Comparison of ENCODE assay signal across 17 cellular contexts in genomic region chr4:105951198-105951597, GRCh38. TPM values are rescaled to one million over a fixed set of nuclear protein-coding genes. Genes with fewer than 3 reads are reported as not detected.
DNase-seq lines count a peak whose midpoint lies in the region; ATAC-seq and TF ChIP-seq lines count a peak whose summit lies in the region.
"Had no signal": no experiment of that assay in that cellular context is flagged by ENCODE, and none has a peak within 500 bp of the region (broad histone marks: within the 10 kb centered on the region; RNA-seq: fewer than 3 reads in every experiment).

No MANE protein-coding gene starts in this region.

- no peak for TF ChIP-seq RAD21 in IMR-90 (IDR thresholded peaks at IDR 0.05; ENCODE audit: low read length)

- dilution Hi-C loops in IMR-90 (cut with HindIII; ENCODE audit: low sequenced_read_pairs, unreplicated experiment) (no loop called here), mammary epithelial cell (cut with HindIII; ENCODE audit: low sequenced_read_pairs) (no loop called here)

- TF ChIP-seq CTCF in BJ (IDR thresholded peaks at IDR 0.05; ENCODE audit: insufficient read depth, low read depth, low read length) (no peak), IMR-90 (conservative IDR thresholded peaks at IDR 0.05; ENCODE audit: low read depth, low read length) (no peak), mammary epithelial cell (conservative IDR thresholded peaks at IDR 0.05 in 1 of 2, IDR thresholded peaks at IDR 0.05 in 1 of 2; ENCODE audit: extremely low read depth in 1 of 2, insufficient read depth in 1 of 2, low read depth in 1 of 2, low read length in 2 of 2) (no peak), lower lobe of right lung (IDR thresholded peaks at IDR 0.05) (no peak)

- no peak overlapping the region for H4K5ac ChIP-seq in IMR-90 (ENCODE audit: low read depth, low read length)

- BruUV-seq in IMR-90 (replicated peaks; lab: Mats Ljungman, UMichigan) (no TSS peak), mammary epithelial cell (replicated peaks; lab: Mats Ljungman, UMichigan) (no TSS peak)

- no peaks in the 10 kb centered on the region for H3K79me1 ChIP-seq in IMR-90 (ENCODE audit: low read depth in 1 of 2, low read length in 2 of 2)

- no peak overlapping the region for H4K8ac ChIP-seq in IMR-90 (ENCODE audit: low read depth in 2 of 2, low read length in 2 of 2)

- no peak overlapping the region for H2BK20ac ChIP-seq in IMR-90 (ENCODE audit: low read depth, low read length)

- DNase-seq in BJ (ENCODE audit: low read depth) = peak; percentile 38
- peak; percentile 8 for DNase-seq in IMR-90
- DNase-seq in mammary epithelial cell = peak; percentile 45
- DNase-seq in lower lobe of right lung = no peak
- no peak for DNase-seq in NCI-H510A treated with DMSO at 0.1 percent for 48 hours (lab: John Stamatoyannopoulos, UW)
- no peak for DNase-seq in stimulated activated naive CD8-positive, alpha-beta T cell treated with anti-CD3 and anti-CD28 coated beads, Interleukin-15, amount 100 ng/mL, for 72 hours
- DNase-seq in cerebellar cortex (ENCODE audit: low spot score) = no peak
- DNase-seq in HK-2 (ENCODE audit: unreplicated experiment) = no peak
- DNase-seq: heart right ventricle; left cardiac atrium; naive B cell; NCI-H524; stimulated activated CD4-positive, alpha-beta T cell treated with anti-CD3 and anti-CD28 coated beads, Interleukin-2, amount 100 ng/mL, for 24 hours; SW 1271 had no signal

- H3K79me2 ChIP-seq in mammary epithelial cell (ENCODE audit: insufficient read depth, low read length) = no peaks in the 10 kb centered on the region

- no peak overlapping the region for H3K56ac ChIP-seq in IMR-90 (ENCODE audit: extremely low read depth, insufficient read depth, low read length)

- no peak for ATAC-seq in IMR-90 (ENCODE audit: low read depth)
- ATAC-seq in lower lobe of right lung = peak; percentile 30 to 77
- ATAC-seq in stimulated activated naive CD8-positive, alpha-beta T cell treated with anti-CD3 and anti-CD28 coated beads, Interleukin-15, amount 100 ng/mL, for 72 hours = no peak
- ATAC-seq: heart right ventricle, left cardiac atrium had no signal

- H3K27me3 ChIP-seq in BJ (ENCODE audit: control insufficient read depth, insufficient read depth, low read length) = no peaks in the 10 kb centered on the region
- 0 out of 2 replicates have a peak, but pooled peaks cover 4% of the 10 kb centered on the region for H3K27me3 ChIP-seq in IMR-90 (ENCODE audit: control insufficient read depth, insufficient read depth, low read length)
- peaks cover 3% of the 10 kb centered on the region for H3K27me3 ChIP-seq in mammary epithelial cell (ENCODE audit: insufficient read depth, low read length)
- no peaks in the 10 kb centered on the region for H3K27me3 ChIP-seq in lower lobe of right lung (ENCODE audit: low read depth)
- H3K27me3 ChIP-seq: cardiac muscle cell, heart right ventricle had no signal

- in situ Hi-C loops in IMR-90 (cut with MboI; ENCODE audit: low sequenced_read_pairs) = no loop called here
- in situ Hi-C loops in mammary epithelial cell (cut with MboI; ENCODE audit: low sequenced_read_pairs in 2 of 2) = no loop called here

- H3K4me3 ChIP-seq in BJ (ENCODE audit: low read depth, low read length) (no peak overlapping the region), IMR-90 (ENCODE audit: insufficient read depth, low read depth, low read length) (no peak overlapping the region), mammary epithelial cell (replicated peaks in 1 of 3; ENCODE audit: insufficient read depth in 1 of 3, low read depth in 2 of 3, low read length in 3 of 3) (no peak overlapping the region), lower lobe of right lung (no peak overlapping the region)
- H3K4me3 ChIP-seq: cardiac muscle cell, heart right ventricle had no signal

- no peak overlapping the region for H2BK15ac ChIP-seq in IMR-90 (ENCODE audit: low read depth, low read length)

- no peak overlapping the region for H2AK9ac ChIP-seq in IMR-90 (replicated peaks; ENCODE audit: low read depth, low read length, poor library complexity)

- H2BK120ac ChIP-seq in IMR-90 (ENCODE audit: low read depth, low read length) = no peak overlapping the region

- H3K27ac ChIP-seq in IMR-90 (ENCODE audit: insufficient read depth, low read length) (no peak overlapping the region), mammary epithelial cell (ENCODE audit: insufficient read depth, low read depth, low read length) (no peak overlapping the region), lower lobe of right lung (no peak overlapping the region)
- H3K27ac ChIP-seq: cardiac muscle cell, heart right ventricle had no signal

- peaks cover 0 to 5% of the 10 kb centered on the region in 2 donors for H3K9me3 Mint-ChIP-seq in stimulated activated naive CD8-positive, alpha-beta T cell treated with anti-CD3 and anti-CD28 coated beads, Interleukin-15, amount 100 ng/mL, for 72 hours

- H4K20me1 ChIP-seq in IMR-90 (ENCODE audit: insufficient read depth, low read length) (no peaks in the 10 kb centered on the region), mammary epithelial cell (ENCODE audit: insufficient read depth, low read length) (no peaks in the 10 kb centered on the region)

- H3K9me1 ChIP-seq in IMR-90 (ENCODE audit: insufficient read depth, low read length) = no peaks in the 10 kb centered on the region

- WGBS in IMR-90 (ENCODE audit: extremely low coverage in 2 of 2, insufficient read length in 1 of 2), 2 experiments = no CpG with 5 or more reads among the region's 3 CpGs
- 39% methylated on average over 3 of the region's 3 CpGs for WGBS in mammary epithelial cell (ENCODE audit: low coverage, missing lambda C conversion rate)

- H3K9me3 ChIP-seq in IMR-90 (ENCODE audit: control insufficient read depth, insufficient read depth, low read length) (no peaks in the 10 kb centered on the region), mammary epithelial cell (replicated peaks; ENCODE audit: insufficient read depth, low read length) (no peaks in the 10 kb centered on the region), lower lobe of right lung (no peaks in the 10 kb centered on the region)

- H3K18ac ChIP-seq in IMR-90 (ENCODE audit: low read depth, low read length) = no peak overlapping the region

- no peaks in the 10 kb centered on the region for H3K4me1 Mint-ChIP-seq in stimulated activated naive CD8-positive, alpha-beta T cell treated with anti-CD3 and anti-CD28 coated beads, Interleukin-15, amount 100 ng/mL, for 72 hours
- H3K4me1 Mint-ChIP-seq: naive B cell had no signal

- no peak overlapping the region for H2BK5ac ChIP-seq in IMR-90 (ENCODE audit: low read depth, low read length, poor library complexity, severe bottlenecking)

- H4K91ac ChIP-seq in IMR-90 (ENCODE audit: insufficient read depth, low read depth, low read length) = no peak overlapping the region

- H3K36me3 ChIP-seq in BJ (ENCODE audit: control insufficient read depth, insufficient read depth, low read length) = no peaks in the 10 kb centered on the region
- no peaks in the 10 kb centered on the region for H3K36me3 ChIP-seq in IMR-90 (ENCODE audit: control insufficient read depth, insufficient read depth, low read length)
- no peaks in the 10 kb centered on the region for H3K36me3 ChIP-seq in mammary epithelial cell (ENCODE audit: insufficient read depth, low read length)
- H3K36me3 ChIP-seq in lower lobe of right lung = peaks cover 19% of the 10 kb centered on the region
- H3K36me3 ChIP-seq: cardiac muscle cell, heart right ventricle had no signal

- no peak overlapping the region for H3K4me3 Mint-ChIP-seq in stimulated activated naive CD8-positive, alpha-beta T cell treated with anti-CD3 and anti-CD28 coated beads, Interleukin-15, amount 100 ng/mL, for 72 hours
- H3K4me3 Mint-ChIP-seq: naive B cell, WTC11 had no signal

- H3K4me1 ChIP-seq in IMR-90 (ENCODE audit: control insufficient read depth, insufficient read depth, low read length) (no peaks in the 10 kb centered on the region), mammary epithelial cell (ENCODE audit: insufficient read depth, low read length) (no peaks in the 10 kb centered on the region), lower lobe of right lung (peaks cover 12% of the 10 kb centered on the region)
- H3K4me1 ChIP-seq: heart right ventricle had no signal

- TF ChIP-seq POLR2A in IMR-90 (IDR thresholded peaks at IDR 0.05; ENCODE audit: low read depth, low read length) = no peak

- no peak overlapping the region for H2AK5ac ChIP-seq in IMR-90 (ENCODE audit: low read depth, low read length)

- H3K23ac ChIP-seq in IMR-90 (ENCODE audit: low read depth, low read length) = no peak overlapping the region

- intact Hi-C loops in IMR-90 (cut with micrococcal nuclease) = no loop called here
- intact Hi-C loops in mammary epithelial cell (cut with micrococcal nuclease) = no loop called here
- intact Hi-C loops in lower lobe of right lung (cut with DNase I) = no loop called here

- H3K27ac Mint-ChIP-seq in stimulated activated naive CD8-positive, alpha-beta T cell treated with anti-CD3 and anti-CD28 coated beads, Interleukin-15, amount 100 ng/mL, for 72 hours = no peak overlapping the region
- H3K27ac Mint-ChIP-seq: naive B cell, progenitor cell of endocrine pancreas, WTC11 had no signal

- H3K4me2 ChIP-seq in IMR-90 (ENCODE audit: low read depth, low read length) = no peak overlapping the region
- no peak overlapping the region for H3K4me2 ChIP-seq in mammary epithelial cell (ENCODE audit: insufficient read depth, low read depth, low read length)

- H3K27me3 Mint-ChIP-seq in stimulated activated naive CD8-positive, alpha-beta T cell treated with anti-CD3 and anti-CD28 coated beads, Interleukin-15, amount 100 ng/mL, for 72 hours = no peaks in the 10 kb centered on the region
- H3K27me3 Mint-ChIP-seq: progenitor cell of endocrine pancreas had no signal

- POLR2A ChIA-PET in BJ (lab: Charles Lee) = no interaction called here
- POLR2A ChIA-PET in IMR-90 (lab: Charles Lee; ENCODE audit: unreplicated experiment) = no interaction called here

- no peak overlapping the region for H3K14ac ChIP-seq in IMR-90 (replicated peaks; ENCODE audit: low read depth, low read length)

- H3K9ac ChIP-seq in IMR-90 (ENCODE audit: low read depth, low read length) = no peak overlapping the region
- no peak overlapping the region for H3K9ac ChIP-seq in mammary epithelial cell (ENCODE audit: insufficient read depth, low read length)

- no peak overlapping the region for H2AFZ ChIP-seq in IMR-90 (replicated peaks; ENCODE audit: low read length, poor library complexity)
- H2AFZ ChIP-seq in mammary epithelial cell (ENCODE audit: low read depth, low read length) = no peak overlapping the region

- no peak overlapping the region for H3K4ac ChIP-seq in IMR-90 (ENCODE audit: low read depth, low read length)

- CTCF ChIA-PET in BJ (lab: Yijun Ruan, JAX) (no interaction called here), IMR-90 (lab: Yijun Ruan, JAX) (interaction anchor here (0.6 kb wide), 1 partner anchor 23 kb away, joined by 5 read pairs; no protein-coding TSS in a partner anchor), mammary epithelial cell (lab: Charles Lee; ENCODE audit: low non-redundant PET) (no interaction called here)

RNA-seq across cellular contexts. Expression of gene NPNT, which starts 55.9 kb away (rescaled TPM):
- polyA plus RNA-seq in BJ (2011; rRNA removed) = not detected in 2 replicates
- polyA minus RNA-seq in BJ (2011; rRNA and poly(A)+ RNA removed) = not detected in 2 replicates
- not detected in 2 replicates for total RNA-seq in IMR-90 (2012; rRNA removed)
- polyA plus RNA-seq in IMR-90 (2012; rRNA removed) = not detected in 2 replicates
- polyA plus RNA-seq in IMR-90 (2012; cell fraction: cytosol; rRNA removed) = not detected in 2 replicates
- not detected in 2 replicates for polyA plus RNA-seq in IMR-90 (2012; cell fraction: nucleus; rRNA removed; ENCODE audit: low replicate concordance)
- total RNA-seq in mammary epithelial cell = under 1 TPM; 0.12 to 0.50 TPM
- polyA plus RNA-seq in mammary epithelial cell = not detected
- polyA minus RNA-seq in mammary epithelial cell = not detected
- total RNA-seq in lower lobe of right lung = 217 TPM

Comparison
In these comparisons a context has a peak if more than half of its experiments do, and no peak if none do; other contexts are left out.
1. DNase-seq: peak in BJ (single experiment), IMR-90 (single experiment) and mammary epithelial cell (single experiment); none in lower lobe of right lung (single experiment), NCI-H510A treated with DMSO at 0.1 percent for 48 hours (single experiment), stimulated activated naive CD8-positive, alpha-beta T cell treated with anti-CD3 and anti-CD28 coated beads, Interleukin-15, amount 100 ng/mL, for 72 hours (0 of 2), cerebellar cortex (single experiment) and HK-2 (single experiment).
2. ATAC-seq: peak in lower lobe of right lung (2 of 2); none in IMR-90 (single experiment) and stimulated activated naive CD8-positive, alpha-beta T cell treated with anti-CD3 and anti-CD28 coated beads, Interleukin-15, amount 100 ng/mL, for 72 hours (single experiment).
3. RNA of gene NPNT, which starts 55.9 kb away (total RNA-seq): 217 TPM in lower lobe of right lung (single experiment); 0.12 to 0.50 TPM in mammary epithelial cell and not detected in IMR-90; every median in the first group is over 100 times any median in the second.